14 cellular contexts compared by ENCODE assay signal in the genomic region with DNA sequence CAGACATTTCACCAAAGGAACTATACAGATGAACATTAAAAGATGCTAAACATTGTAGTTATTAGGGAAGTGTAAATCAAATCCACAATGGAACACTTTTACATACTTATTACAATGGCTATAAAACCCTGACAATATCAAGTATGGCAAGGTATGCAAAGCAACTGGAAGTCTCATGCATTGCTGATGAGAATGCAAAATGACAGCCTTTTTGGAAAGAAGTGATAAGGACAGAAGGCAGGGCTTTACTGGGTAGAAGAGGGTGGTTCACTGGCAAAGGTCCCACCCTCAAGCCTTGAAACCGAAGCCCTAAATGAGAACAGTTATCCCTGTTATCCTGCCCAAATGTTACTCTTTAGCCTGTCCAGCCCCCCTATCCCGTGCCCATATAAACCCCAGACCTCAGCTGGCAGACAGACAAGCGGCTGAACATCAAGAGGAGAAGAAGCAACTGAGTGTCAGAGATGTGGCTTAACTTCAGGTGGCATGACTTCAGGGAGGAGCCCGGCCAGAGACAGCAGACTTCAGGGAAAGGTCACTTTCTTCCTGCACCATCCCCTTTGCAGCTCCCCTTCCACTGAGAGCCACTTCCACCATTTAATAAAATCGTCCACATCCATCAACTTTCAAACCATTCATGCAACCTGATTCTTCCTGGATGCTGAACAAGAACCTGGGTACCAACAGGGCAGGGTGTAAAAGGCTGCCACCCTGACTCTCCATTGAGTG. TPM values are rescaled to one million over a fixed set of nuclear protein-coding genes. Genes with fewer than 3 reads are reported as not detected.
DNase-seq lines count a peak whose midpoint lies in the region; ATAC-seq and TF ChIP-seq lines count a peak whose summit lies in the region.
"Had no signal": no experiment of that assay in that cellular context is flagged by ENCODE, and none has a peak within 500 bp of the region (broad histone marks: within the 10 kb centered on the region; RNA-seq: fewer than 3 reads in every experiment).

No MANE protein-coding gene starts in this region.

- H3K4me3 Mint-ChIP-seq in T-helper 1 cell treated with Interleukin-12 subunit alpha and Interleukin-12 subunit beta and Interleukin-4 antibody, amounts not matched to agents 30 μg/mL and 1 μg/mL, for 36 hours: peak overlapping the region; percentile 92
- H3K4me3 Mint-ChIP-seq in activated CD8-positive, alpha-beta T cell treated with anti-CD3 and anti-CD28 coated beads, Interleukin-2, amount 10 ng/mL, durations not matched to agents 7 days and 5 days: peak overlapping the region; percentile 76
- peak overlapping the region; percentile 89 to 100 (median 95) for H3K4me3 Mint-ChIP-seq in naive thymus-derived CD8-positive, alpha-beta T cell
- H3K4me3 Mint-ChIP-seq in endothelial cell (ENCODE audit: unreplicated experiment): no peak overlapping the region
- H3K4me3 Mint-ChIP-seq: HFFc6 had no signal

- CTCF ChIA-PET in activated CD8-positive, alpha-beta T cell treated with anti-CD3 and anti-CD28 coated beads, Interleukin-2, amount 10 ng/mL, durations not matched to agents 7 days and 5 days (lab: Charles Lee): interaction anchor here (1.4 to 3.0 kb wide), 4 partner anchors 19 to 188 kb away, joined by 3 to 25 read pairs (median 4); partner anchors contain the start of gene SLC9C1

- peaks cover 66% of the 10 kb centered on the region for H3K4me1 Mint-ChIP-seq in T-helper 1 cell treated with Interleukin-12 subunit alpha and Interleukin-12 subunit beta and Interleukin-4 antibody, amounts not matched to agents 30 μg/mL and 1 μg/mL, for 36 hours (ENCODE audit: low read depth)
- H3K4me1 Mint-ChIP-seq in activated CD8-positive, alpha-beta T cell treated with anti-CD3 and anti-CD28 coated beads, Interleukin-2, amount 10 ng/mL, durations not matched to agents 7 days and 5 days (ENCODE audit: low read depth): peaks cover 58% of the 10 kb centered on the region
- peaks cover 42 to 90% (median 87%) of the 10 kb centered on the region in 4 donors for H3K4me1 Mint-ChIP-seq in naive thymus-derived CD8-positive, alpha-beta T cell
- H3K4me1 Mint-ChIP-seq in endothelial cell (ENCODE audit: unreplicated experiment): peaks cover 24% of the 10 kb centered on the region

- no peaks in the 10 kb centered on the region for H3K9me3 Mint-ChIP-seq in T-helper 1 cell treated with Interleukin-12 subunit alpha and Interleukin-12 subunit beta and Interleukin-4 antibody, amounts not matched to agents 30 μg/mL and 1 μg/mL, for 36 hours
- no peaks in the 10 kb centered on the region for H3K9me3 Mint-ChIP-seq in activated CD8-positive, alpha-beta T cell treated with anti-CD3 and anti-CD28 coated beads, Interleukin-2, amount 10 ng/mL, durations not matched to agents 7 days and 5 days (ENCODE audit: insufficient read depth)
- no peaks in the 10 kb centered on the region for H3K9me3 Mint-ChIP-seq in naive thymus-derived CD8-positive, alpha-beta T cell
- no peaks in the 10 kb centered on the region for H3K9me3 Mint-ChIP-seq in endothelial cell (ENCODE audit: unreplicated experiment)
- H3K9me3 Mint-ChIP-seq: HFFc6 had no signal

- no peaks in the 10 kb centered on the region for H3K27me3 Mint-ChIP-seq in T-helper 1 cell treated with Interleukin-12 subunit alpha and Interleukin-12 subunit beta and Interleukin-4 antibody, amounts not matched to agents 30 μg/mL and 1 μg/mL, for 36 hours (ENCODE audit: low read depth)
- no peaks in the 10 kb centered on the region for H3K27me3 Mint-ChIP-seq in activated CD8-positive, alpha-beta T cell treated with anti-CD3 and anti-CD28 coated beads, Interleukin-2, amount 10 ng/mL, durations not matched to agents 7 days and 5 days (ENCODE audit: low read depth)
- no peaks in the 10 kb centered on the region for H3K27me3 Mint-ChIP-seq in naive thymus-derived CD8-positive, alpha-beta T cell
- peaks cover 2% of the 10 kb centered on the region for H3K27me3 Mint-ChIP-seq in endothelial cell (ENCODE audit: unreplicated experiment)

- POLR2A ChIA-PET in activated CD8-positive, alpha-beta T cell treated with anti-CD3 and anti-CD28 coated beads, Interleukin-2, amount 10 ng/mL, durations not matched to agents 7 days and 5 days (lab: Charles Lee): interaction anchor here (0.5 to 0.6 kb wide), 2 partner anchors 9 to 186 kb away, joined by 3 read pairs; no protein-coding TSS in a partner anchor
- POLR2A ChIA-PET in naive thymus-derived CD8-positive, alpha-beta T cell (lab: Charles Lee): interaction anchor here (0.6 to 1.4 kb wide), 3 partner anchors 23 to 386 kb away, joined by 3 to 7 read pairs (median 3); no protein-coding TSS in a partner anchor

- peaks cover 10% of the 10 kb centered on the region for H3K36me3 Mint-ChIP-seq in T-helper 1 cell treated with Interleukin-12 subunit alpha and Interleukin-12 subunit beta and Interleukin-4 antibody, amounts not matched to agents 30 μg/mL and 1 μg/mL, for 36 hours (ENCODE audit: low read depth)
- H3K36me3 Mint-ChIP-seq in activated CD8-positive, alpha-beta T cell treated with anti-CD3 and anti-CD28 coated beads, Interleukin-2, amount 10 ng/mL, durations not matched to agents 7 days and 5 days (ENCODE audit: low read depth): peaks cover 3% of the 10 kb centered on the region
- H3K36me3 Mint-ChIP-seq in naive thymus-derived CD8-positive, alpha-beta T cell: peaks cover 0 to 5% (median 0%) of the 10 kb centered on the region in 3 donors
- H3K36me3 Mint-ChIP-seq in endothelial cell (ENCODE audit: low read depth, unreplicated experiment): no peaks in the 10 kb centered on the region

- ATAC-seq in activated CD8-positive, alpha-beta T cell treated with anti-CD3 and anti-CD28 coated beads, Interleukin-2, amount 10 ng/mL, durations not matched to agents 7 days and 5 days: no peak
- ATAC-seq in naive thymus-derived CD8-positive, alpha-beta T cell: no peak

- H3K27ac Mint-ChIP-seq in T-helper 1 cell treated with Interleukin-12 subunit alpha and Interleukin-12 subunit beta and Interleukin-4 antibody, amounts not matched to agents 30 μg/mL and 1 μg/mL, for 36 hours: peak overlapping the region; percentile 95
- H3K27ac Mint-ChIP-seq in activated CD8-positive, alpha-beta T cell treated with anti-CD3 and anti-CD28 coated beads, Interleukin-2, amount 10 ng/mL, durations not matched to agents 7 days and 5 days: peak overlapping the region; percentile 83
- peak overlapping the region; percentile 93 to 99 (median 98) for H3K27ac Mint-ChIP-seq in naive thymus-derived CD8-positive, alpha-beta T cell
- H3K27ac Mint-ChIP-seq in endothelial cell (ENCODE audit: unreplicated experiment): no peak overlapping the region
- H3K27ac Mint-ChIP-seq: HFFc6 had no signal

- TF ChIP-seq CTCF in endothelial cell (IDR thresholded peaks at IDR 0.05; ENCODE audit: unreplicated experiment): no peak

- DNase-seq in T-helper 1 cell (no peak), HUDEP-2 (lab: John Stamatoyannopoulos, UW; ENCODE audit: unreplicated experiment in 76 of 76) (peak in 56 of 76 experiments; percentile 6 to 73 (median 25)), hepatic stellate cell (ENCODE audit: low spot score) (no peak), endothelial cell (ENCODE audit: low spot score) (no peak), NCI-H774 (lab: John Stamatoyannopoulos, UW) (no peak)
- no peak for DNase-seq in activated CD8-positive, alpha-beta T cell treated with anti-CD3 and anti-CD28 coated beads, Interleukin-2, amount 10 ng/mL, durations not matched to agents 7 days and 5 days
- no peak for DNase-seq in naive thymus-derived CD8-positive, alpha-beta T cell
- DNase-seq: Calu3, HFFc6, ovary had no signal

RNA-seq across cellular contexts. Expression of gene GCSAM, which starts 0.7 kb away (rescaled TPM):
- total RNA-seq in activated CD8-positive, alpha-beta T cell treated with anti-CD3 and anti-CD28 coated beads, Interleukin-2, amount 10 ng/mL, durations not matched to agents 7 days and 5 days: 1 to 10 TPM; 5.6 to 6.9 TPM
- 10 to 100 TPM; 15.1 TPM for total RNA-seq in naive thymus-derived CD8-positive, alpha-beta T cell
- polyA plus RNA-seq in naive thymus-derived CD8-positive, alpha-beta T cell: 10 to 100 TPM; 18.1 to 25.3 (median 22.0) TPM
- not detected for total RNA-seq in endothelial cell (ENCODE audit: unreplicated experiment)
- total RNA-seq: A172, Calu3, fibroblast of lung, HFFc6 had no signal
- polyA plus RNA-seq: fibroblast of lung, smooth muscle cell had no signal

RNA-seq across cellular contexts. Expression of gene C3orf52, which starts 47.6 kb away (rescaled TPM):
- total RNA-seq in activated CD8-positive, alpha-beta T cell treated with anti-CD3 and anti-CD28 coated beads, Interleukin-2, amount 10 ng/mL, durations not matched to agents 7 days and 5 days: 1 to 10 TPM; 2.3 to 2.5 TPM
- under 1 TPM; 0.94 to 0.96 TPM for total RNA-seq in naive thymus-derived CD8-positive, alpha-beta T cell
- under 1 TPM; 0.54 to 0.96 (median 0.64) TPM for polyA plus RNA-seq in naive thymus-derived CD8-positive, alpha-beta T cell
- 8.3 TPM for total RNA-seq in endothelial cell (ENCODE audit: unreplicated experiment)

Comparison
In these comparisons a context has a peak if more than half of its experiments do, and no peak if none do; other contexts are left out.
1. DNase-seq: peak in HUDEP-2 (56 of 76); none in T-helper 1 cell (0 of 5), activated CD8-positive, alpha-beta T cell treated with anti-CD3 and anti-CD28 coated beads, Interleukin-2, amount 10 ng/mL, durations not matched to agents 7 days and 5 days (single experiment), naive thymus-derived CD8-positive, alpha-beta T cell (0 of 10), hepatic stellate cell (single experiment), endothelial cell (single experiment) and NCI-H774 (single experiment).